24 cellular contexts compared by ENCODE assay signal in genomic region chr5:177973066-177973635, GRCh38. TPM values are rescaled to one million over a fixed set of nuclear protein-coding genes. Genes with fewer than 3 reads are reported as not detected.
DNase-seq lines count a peak whose midpoint lies in the region; ATAC-seq and TF ChIP-seq lines count a peak whose summit lies in the region.
"Had no signal": no experiment of that assay in that cellular context is flagged by ENCODE, and none has a peak within 500 bp of the region (broad histone marks: within the 10 kb centered on the region; RNA-seq: fewer than 3 reads in every experiment).

No MANE protein-coding gene starts in this region.

- no peaks in the 10 kb centered on the region for H3K4me1 ChIP-seq in endodermal cell (ENCODE audit: control insufficient read depth, insufficient read depth, low read length)
- H3K4me1 ChIP-seq: Caco-2, SJCRH30 had no signal

- no peaks in the 10 kb centered on the region for H3K9me3 ChIP-seq in endodermal cell (ENCODE audit: control insufficient read depth, low read length)
- H3K9me3 ChIP-seq: SJCRH30 had no signal

- 88 to 95% methylated on average over 3 to 5 of the region's 5 CpGs for WGBS in endodermal cell (ENCODE audit: insufficient coverage in 1 of 2, insufficient read length in 1 of 2), 2 experiments

- H3K4me3 ChIP-seq in epithelial cell of esophagus (ENCODE audit: low read length) (no peak overlapping the region), endodermal cell (ENCODE audit: low read length) (no peak overlapping the region)
- H3K4me3 ChIP-seq: BLaER1 treated with 17β-estradiol and CSF1 and Interleukin-3, amounts not matched to agents 10 nM and 100 nM; K562; SJCRH30 had no signal

- H3K4me3 Mint-ChIP-seq in HFFc6: no peak overlapping the region
- no peak overlapping the region for H3K4me3 Mint-ChIP-seq in osteocyte (ENCODE audit: unreplicated experiment)
- no peak overlapping the region for H3K4me3 Mint-ChIP-seq in endodermal cell
- H3K4me3 Mint-ChIP-seq: CD4-positive, alpha-beta memory T cell; H9 had no signal

- TF ChIP-seq CTCF in HFFc6 (IDR thresholded peaks at IDR 0.05) (no peak), epithelial cell of esophagus (IDR thresholded peaks at IDR 0.05; ENCODE audit: insufficient read depth, low read depth, low read length, missing control alignments) (no peak), osteocyte (IDR thresholded peaks at IDR 0.05) (no peak), endodermal cell (conservative IDR thresholded peaks at IDR 0.05) (no peak)

- peaks cover 15% of the 10 kb centered on the region; the same call in 1 of the 2 replicates for H3K4me1 Mint-ChIP-seq in HFFc6 (ENCODE audit: low read depth)
- H3K4me1 Mint-ChIP-seq in osteocyte (ENCODE audit: unreplicated experiment): no peaks in the 10 kb centered on the region
- H3K4me1 Mint-ChIP-seq in endodermal cell: no peaks in the 10 kb centered on the region
- H3K4me1 Mint-ChIP-seq: H9 had no signal

- H3K27ac Mint-ChIP-seq in HFFc6 (no peak overlapping the region; the same call in 1 of the 2 replicates), osteocyte (ENCODE audit: unreplicated experiment) (no peak overlapping the region), endodermal cell (no peak overlapping the region)
- H3K27ac Mint-ChIP-seq: H9 had no signal

- no peaks in the 10 kb centered on the region for H3K36me3 Mint-ChIP-seq in HFFc6 (ENCODE audit: low read depth)
- H3K36me3 Mint-ChIP-seq in osteocyte (ENCODE audit: unreplicated experiment): no peaks in the 10 kb centered on the region
- H3K36me3 Mint-ChIP-seq in endodermal cell (ENCODE audit: low read depth): peaks cover 5% of the 10 kb centered on the region

- ATAC-seq in HG02798 (IDR thresholded peaks at IDR 0.05; ENCODE audit: poor library complexity, unreplicated experiment): no peak
- ATAC-seq: HepG2, K562 had no signal

- H3K9ac ChIP-seq in endodermal cell (ENCODE audit: extremely low read depth, low read length, poor library complexity, severe bottlenecking): no peak overlapping the region
- H3K9ac ChIP-seq: BLaER1 treated with 17β-estradiol and CSF1 and Interleukin-3, amounts not matched to agents 10 nM and 100 nM had no signal

- H3K9me3 Mint-ChIP-seq in HFFc6 (no peaks in the 10 kb centered on the region), osteocyte (ENCODE audit: unreplicated experiment) (no peaks in the 10 kb centered on the region), endodermal cell (peaks cover 19% of the 10 kb centered on the region)

- no peaks in the 10 kb centered on the region for H3K27me3 ChIP-seq in endodermal cell (ENCODE audit: control insufficient read depth, insufficient read depth, low read length, poor library complexity, severe bottlenecking)
- H3K27me3 ChIP-seq: BLaER1 treated with 17β-estradiol and CSF1 and Interleukin-3, amounts not matched to agents 10 nM and 100 nM; SJCRH30 had no signal

- DNase-seq in Daoy (ENCODE audit: low read depth) (peak; percentile 66), HFFc6 (peak; percentile 40), epithelial cell of esophagus (ENCODE audit: low read depth) (peak; percentile 10), osteocyte (ENCODE audit: extremely low spot score, unreplicated experiment) (peak; percentile 54), endodermal cell (no peak)
- DNase-seq in activated CD4-positive, alpha-beta T cell treated with anti-CD3 and anti-CD28 coated beads, Interleukin-2, amount 50 U/mL, for 4 hours: no peak
- DNase-seq: Caco-2; CD4-positive, alpha-beta memory T cell; DND-41; GDM1; H9; MM.1S; NCI-H1092; NCI-H1436; NCI-H1930; NCI-H526; SJCRH30 had no signal

- H3K27ac ChIP-seq in endodermal cell (ENCODE audit: low read depth, low read length): no peak overlapping the region
- H3K27ac ChIP-seq: BLaER1 treated with 17β-estradiol and CSF1 and Interleukin-3, amounts not matched to agents 10 nM and 100 nM; SJCRH30 had no signal

- H3K27me3 Mint-ChIP-seq in HFFc6 (ENCODE audit: insufficient read depth) (peaks cover 1% of the 10 kb centered on the region; the same call in 1 of the 2 replicates), osteocyte (ENCODE audit: unreplicated experiment) (peaks cover 4% of the 10 kb centered on the region), endodermal cell (ENCODE audit: insufficient read depth) (peaks cover 14% of the 10 kb centered on the region)

- H3K36me3 ChIP-seq in endodermal cell (ENCODE audit: control insufficient read depth, insufficient read depth, low read length): no peaks in the 10 kb centered on the region
- H3K36me3 ChIP-seq: BLaER1 treated with 17β-estradiol and CSF1 and Interleukin-3, amounts not matched to agents 10 nM and 100 nM; SJCRH30 had no signal

RNA-seq across cellular contexts. Expression of gene PROP1, which starts 22.9 kb away (rescaled TPM):
- total RNA-seq in Daoy (2014; rRNA removed; shearing (Covaris generic)): not detected in 2 replicates
- total RNA-seq in HFFc6 (2021; fragmentation: NEBNext Ultra II Directional; extraction: Animal tissue kit (Norgen Biotek cat#: 25700)): not detected
- not detected in 2 replicates for total RNA-seq in osteocyte
- not detected for total RNA-seq in endodermal cell
- not detected for polyA plus RNA-seq in endodermal cell (2013, experiment 1 of 2)
- polyA plus RNA-seq in endodermal cell (2013, experiment 2 of 2): not detected
- total RNA-seq: A673; Caco-2; CD4-positive, alpha-beta memory T cell; H9; HepG2; HT-29; K562; OCI-LY7 had no signal
- polyA plus RNA-seq: CD4-positive, alpha-beta memory T cell; HepG2; K562 had no signal

Comparison
In these comparisons a context has a peak if more than half of its experiments do, and no peak if none do; other contexts are left out.
1. DNase-seq: peak in Daoy (single experiment), HFFc6 (single experiment), epithelial cell of esophagus (single experiment) and osteocyte (single experiment); none in endodermal cell (single experiment) and activated CD4-positive, alpha-beta T cell treated with anti-CD3 and anti-CD28 coated beads, Interleukin-2, amount 50 U/mL, for 4 hours (0 of 2).